Comparison of ENCODE assay signal across 8 cellular contexts in the genomic region with DNA sequence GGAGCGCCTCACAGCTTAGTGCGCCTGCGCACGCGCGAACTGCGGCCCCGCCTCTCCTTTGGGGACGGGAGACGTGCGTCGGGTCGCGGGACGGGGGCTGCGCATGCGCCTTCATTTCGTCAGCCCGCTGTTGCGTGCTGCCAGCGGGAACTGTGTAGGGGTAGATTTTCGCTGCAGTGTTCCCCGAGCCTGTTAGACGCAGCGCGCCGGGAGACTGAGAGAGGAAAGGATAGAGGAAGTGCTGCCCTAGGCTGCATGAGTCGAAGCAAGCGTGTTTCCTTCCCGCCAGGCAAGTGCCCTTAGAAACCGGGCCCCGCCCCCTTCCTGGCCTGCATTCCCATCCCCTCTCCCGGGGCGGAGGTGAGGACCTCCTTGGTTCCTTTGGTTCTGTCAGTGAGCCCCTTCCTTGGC. TPM values are rescaled to one million over a fixed set of nuclear protein-coding genes. Genes with fewer than 3 reads are reported as not detected.
DNase-seq lines count a peak whose midpoint lies in the region; ATAC-seq, FAIRE-seq and TF ChIP-seq lines count a peak whose summit lies in the region.

No MANE protein-coding gene starts in this region.

- H3K79me2 ChIP-seq in OCI-LY1 (ENCODE audit: insufficient read depth, low read length) (peaks cover 27% of the 10 kb centered on the region), endothelial cell of umbilical vein (ENCODE audit: control insufficient read depth, insufficient read depth, low read length) (peaks cover 37% of the 10 kb centered on the region)

- CTCF ChIA-PET in endothelial cell of umbilical vein (lab: Charles Lee), result interaction anchor here (1.0 to 4.6 kb wide), 12 partner anchors 10 to 136 kb away, joined by 3 to 71 read pairs (median 6); a partner anchor contains a TSS

- peak; percentile 69 for TF ChIP-seq POLR2A in endothelial cell of umbilical vein (IDR thresholded peaks at IDR 0.05; ENCODE audit: low read depth, low read length)

- no peaks in the 10 kb centered on the region for H3K9me1 ChIP-seq in endothelial cell of umbilical vein (replicated peaks; ENCODE audit: control insufficient read depth, extremely low read depth, insufficient read depth, low read length)

- peak overlapping the region; percentile 94 for H3K4me3 ChIP-seq in OCI-LY1 (ENCODE audit: low read depth, low read length, poor library complexity, severe bottlenecking)
- H3K4me3 ChIP-seq in endothelial cell of umbilical vein (replicated peaks in 1 of 3; ENCODE audit: insufficient read depth in 1 of 3, low read depth in 1 of 3, low read length in 3 of 3), result peak overlapping the region; percentile 66 to 90 (median 69)

- DNase-seq in DMS114 treated with DMSO at 0.1 percent for 48 hours (lab: John Stamatoyannopoulos, UW; ENCODE audit: unreplicated experiment) (peak; percentile 82), HuH-7.5 (ENCODE audit: low spot score) (peak; percentile 58), activated T-cell treated with anti-CD3 and anti-CD28 coated beads for 1 hour (ENCODE audit: low read depth) (peak; percentile 94), endothelial cell of umbilical vein (ENCODE audit: low read depth, low spot score) (peak; percentile 96), middle frontal gyrus (ENCODE audit: extremely low spot score, low spot score) (peak; percentile 93)
- DNase-seq in stimulated activated CD8-positive, alpha-beta memory T cell treated with anti-CD3 and anti-CD28 coated beads, Interleukin-2, amount 100 ng/mL, for 1 hour (ENCODE audit: low read depth in 2 of 2), result peak; percentile 85 to 93

- no peak for TF ChIP-seq CTCF in OCI-LY1 (IDR thresholded peaks at IDR 0.05; ENCODE audit: low read length)
- no peak for TF ChIP-seq CTCF in endothelial cell of umbilical vein (IDR thresholded peaks at IDR 0.05; ENCODE audit: extremely low read depth in 1 of 2, insufficient read depth in 1 of 2, low read depth in 1 of 2, low read length in 2 of 2)

- POLR2A ChIA-PET in endothelial cell of umbilical vein (lab: Charles Lee), result interaction anchor here (0.8 kb wide), 1 partner anchor 74 kb away, joined by 3 read pairs; no protein-coding TSS in a partner anchor

- ATAC-seq in GM21529 (IDR thresholded peaks at IDR 0.05; ENCODE audit: unreplicated experiment), result peak; percentile 81

- no peak overlapping the region; the same call in 1 of the 2 replicates for H2AFZ ChIP-seq in OCI-LY1 (ENCODE audit: low read length)
- H2AFZ ChIP-seq in endothelial cell of umbilical vein (ENCODE audit: low read depth, low read length), result peak overlapping the region; percentile 0

- BruUV-seq in endothelial cell of umbilical vein (replicated peaks; lab: Mats Ljungman, UMichigan), result no TSS peak

- peak; percentile 82 for FAIRE-seq in endothelial cell of umbilical vein (lab: Jason Lieb, UNC)

- H3K36me3 ChIP-seq in OCI-LY1 (ENCODE audit: insufficient read depth, low read length), result peaks cover 28% of the 10 kb centered on the region
- no peaks in the 10 kb centered on the region for H3K36me3 ChIP-seq in endothelial cell of umbilical vein (ENCODE audit: control insufficient read depth in 2 of 2, extremely low read depth in 1 of 2, insufficient read depth in 2 of 2, low read length in 2 of 2)

- H3K4me1 ChIP-seq in OCI-LY1 (ENCODE audit: insufficient read depth, low read length, severe bottlenecking), result peaks cover 40% of the 10 kb centered on the region
- H3K4me1 ChIP-seq in endothelial cell of umbilical vein (ENCODE audit: control insufficient read depth, extremely low read depth, insufficient read depth, low read length), result peaks cover 25% of the 10 kb centered on the region

- H3K9ac ChIP-seq in OCI-LY1 (ENCODE audit: low read length) (peak overlapping the region; percentile 93), endothelial cell of umbilical vein (replicated peaks; ENCODE audit: extremely low read depth, insufficient read depth, low read length) (peak overlapping the region; percentile 37)

- H3K4me2 ChIP-seq in OCI-LY1 (ENCODE audit: low read length) (peak overlapping the region; percentile 91), endothelial cell of umbilical vein (ENCODE audit: insufficient read depth, low read length) (peak overlapping the region; percentile 91)

- no peaks in the 10 kb centered on the region for H4K20me1 ChIP-seq in OCI-LY1 (ENCODE audit: insufficient read depth, low read length)
- H4K20me1 ChIP-seq in endothelial cell of umbilical vein (replicated peaks; ENCODE audit: control insufficient read depth, extremely low read depth, insufficient read depth, low read length), result no peaks in the 10 kb centered on the region

- H3K27ac ChIP-seq in OCI-LY1 (ENCODE audit: low read depth, low read length, poor library complexity, severe bottlenecking), result peak overlapping the region; percentile 46
- H3K27ac ChIP-seq in endothelial cell of umbilical vein (ENCODE audit: insufficient read depth, low read depth, low read length), result peak overlapping the region; percentile 57

- H3K9me3 ChIP-seq in OCI-LY1 (ENCODE audit: low read length) (no peaks in the 10 kb centered on the region), endothelial cell of umbilical vein (replicated peaks; ENCODE audit: control insufficient read depth, insufficient read depth, low read length) (no peaks in the 10 kb centered on the region)

- no peaks in the 10 kb centered on the region for H3F3A ChIP-seq in OCI-LY1 (ENCODE audit: insufficient read depth, low read length)

- dilution Hi-C loops in endothelial cell of umbilical vein (cut with MboI; ENCODE audit: extremely low pct_ligation_motif_present, low sequenced_read_pairs), result no loop called here

- H3K27me3 ChIP-seq in OCI-LY1 (ENCODE audit: insufficient read depth, low read length) (no peaks in the 10 kb centered on the region), endothelial cell of umbilical vein (ENCODE audit: control insufficient read depth in 2 of 2, insufficient read depth in 2 of 2, low read length in 2 of 2) (no peaks in the 10 kb centered on the region)

- intact Hi-C loops in endothelial cell of umbilical vein (cut with micrococcal nuclease), result loop anchor here (1.0 to 5.0 kb wide), 8 partner anchors 12 to 309 kb away; a partner anchor contains a TSS

- no peaks in the 10 kb centered on the region for H3K9me2 ChIP-seq in OCI-LY1 (ENCODE audit: low read depth, low read length)

TF ChIP-seq in endothelial cell of umbilical vein, 7 proteins besides CTCF, POLR2A, EP300 and RAD21:
- TF ChIP-seq GATA2 (IDR thresholded peaks at IDR 0.05; ENCODE audit: insufficient read depth, insufficient read length, low read depth, low read length) (no peak), POLR2AphosphoS5 (IDR thresholded peaks at IDR 0.05; ENCODE audit: insufficient read depth, low read depth, low read length) (peak; percentile 74), EZH2 (IDR thresholded peaks at IDR 0.05; ENCODE audit: borderline replicate concordance, low read depth, low read length, severe bottlenecking) (no peak)
- TF ChIP-seq, protein P1, sequence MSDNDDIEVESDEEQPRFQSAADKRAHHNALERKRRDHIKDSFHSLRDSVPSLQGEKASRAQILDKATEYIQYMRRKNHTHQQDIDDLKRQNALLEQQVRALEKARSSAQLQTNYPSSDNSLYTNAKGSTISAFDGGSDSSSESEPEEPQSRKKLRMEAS (IDR thresholded peaks at IDR 0.05; ENCODE audit: insufficient read depth, insufficient read length), result peak; percentile 12

RNA-seq across cellular contexts. Expression of a gene that starts 12.3 kb away (rescaled TPM):
- total RNA-seq in endothelial cell of umbilical vein, result 1.9 and 3.3 TPM in 2 replicates
- 0.65 and 1.2 TPM in 2 replicates for polyA plus RNA-seq in endothelial cell of umbilical vein
- polyA plus RNA-seq in endothelial cell of umbilical vein (2011; cell fraction: cytosol; rRNA removed), result 0.30 and 0.73 TPM in 2 replicates
- 1.6 and 2.7 TPM in 2 replicates for polyA plus RNA-seq in endothelial cell of umbilical vein (2011; cell fraction: nucleus; rRNA removed)
- polyA plus RNA-seq in endothelial cell of umbilical vein (2012), result 0.45 and 0.60 TPM in 2 replicates
- 2.5 and 5.4 TPM in 2 replicates for polyA minus RNA-seq in endothelial cell of umbilical vein
- 24.3 TPM for polyA minus RNA-seq in endothelial cell of umbilical vein (2011; cell fraction: cytosol; rRNA and poly(A)+ RNA removed)
- polyA minus RNA-seq in endothelial cell of umbilical vein (2011; cell fraction: nucleus; rRNA and poly(A)+ RNA removed), result 4.2 and 6.7 TPM in 2 replicates

RNA-seq across cellular contexts. Expression of a gene that starts 12.3 kb away (rescaled TPM):
- 10.2 and 13.2 TPM in 2 replicates for total RNA-seq in endothelial cell of umbilical vein
- polyA plus RNA-seq in endothelial cell of umbilical vein, result 7.8 and 8.6 TPM in 2 replicates
- 9.3 and 9.4 TPM in 2 replicates for polyA plus RNA-seq in endothelial cell of umbilical vein (2011; cell fraction: cytosol; rRNA removed)
- 6.1 and 6.8 TPM in 2 replicates for polyA plus RNA-seq in endothelial cell of umbilical vein (2011; cell fraction: nucleus; rRNA removed)
- polyA plus RNA-seq in endothelial cell of umbilical vein (2012), result 5.8 and 7.6 TPM in 2 replicates
- polyA minus RNA-seq in endothelial cell of umbilical vein, result 12.4 and 14.8 TPM in 2 replicates
- 15.5 TPM for polyA minus RNA-seq in endothelial cell of umbilical vein (2011; cell fraction: cytosol; rRNA and poly(A)+ RNA removed)
- polyA minus RNA-seq in endothelial cell of umbilical vein (2011; cell fraction: nucleus; rRNA and poly(A)+ RNA removed), result 9.8 and 10.5 TPM in 2 replicates

Comparison
In these comparisons a context has a peak if more than half of its experiments do, and no peak if none do; other contexts are left out.
1. Peak in every context shown above with its lines: DNase-seq, ATAC-seq, H3K4me3 ChIP-seq and H3K27ac ChIP-seq.